8 cellular contexts compared by ENCODE assay signal in genomic region chrX:155880586-155881157, GRCh38. TPM values are rescaled to one million over a fixed set of nuclear protein-coding genes. Genes with fewer than 3 reads are reported as not detected.
DNase-seq lines count a peak whose midpoint lies in the region; ATAC-seq and TF ChIP-seq lines count a peak whose summit lies in the region.

No MANE protein-coding gene starts in this region.

- no peak for DNase-seq in Right ventricle myocardium superior
- DNase-seq in Right ventricle myocardium inferior (ENCODE audit: missing footprints), result no peak
- DNase-seq in RPMI7951 (ENCODE audit: low read depth), result peak; percentile 26
- peak; percentile 47 to 61 for DNase-seq in erythroblast (lab: John Stamatoyannopoulos, UW)
- no peak for DNase-seq in osteocyte (ENCODE audit: extremely low spot score, unreplicated experiment)
- DNase-seq in NCI-H510A (lab: John Stamatoyannopoulos, UW), result no peak
- DNase-seq in posterior vena cava (ENCODE audit: low spot score), result no peak
- no peak for DNase-seq in HK-2 (ENCODE audit: unreplicated experiment)

- intact Hi-C loops in Right ventricle myocardium superior (cut with DNase I), result no loop called here
- intact Hi-C loops in Right ventricle myocardium inferior (cut with DNase I), result no loop called here
- intact Hi-C loops in posterior vena cava (cut with DNase I), result no loop called here

- H3K9me3 Mint-ChIP-seq in osteocyte (ENCODE audit: unreplicated experiment), result no peaks in the 10 kb centered on the region

- H3K27me3 Mint-ChIP-seq in osteocyte (ENCODE audit: unreplicated experiment), result peaks cover 6% of the 10 kb centered on the region

- no peak for TF ChIP-seq POLR2A in erythroblast (IDR thresholded peaks at IDR 0.05; ENCODE audit: low read length)

- TF ChIP-seq CTCF in osteocyte (IDR thresholded peaks at IDR 0.05), result no peak

- ATAC-seq in Right ventricle myocardium superior (ENCODE audit: poor library complexity) (peak; percentile 45), Right ventricle myocardium inferior (no peak)

- peaks cover 7% of the 10 kb centered on the region for H3K4me1 Mint-ChIP-seq in osteocyte (ENCODE audit: unreplicated experiment)

- H3K36me3 Mint-ChIP-seq in osteocyte (ENCODE audit: unreplicated experiment), result peaks cover 2% of the 10 kb centered on the region

- H3K27ac Mint-ChIP-seq in osteocyte (ENCODE audit: unreplicated experiment), result peak overlapping the region; percentile 96

- peak overlapping the region; percentile 89 for H3K4me3 Mint-ChIP-seq in osteocyte (ENCODE audit: unreplicated experiment)

RNA-seq across cellular contexts. Expression of gene VAMP7, which starts 0.5 kb away (rescaled TPM):
- total RNA-seq in Right ventricle myocardium superior, result 17.0 TPM
- 21.0 TPM for total RNA-seq in Right ventricle myocardium inferior
- 69.8 and 81.8 TPM in 2 replicates for total RNA-seq in RPMI7951 (2014; rRNA removed; shearing (Covaris generic))
- total RNA-seq in osteocyte, result 35.7 and 36.4 TPM in 2 replicates
- 10 to 100 TPM; 36.7 to 37.9 TPM for total RNA-seq in posterior vena cava

Comparison
In these comparisons a context has a peak if more than half of its experiments do, and no peak if none do; other contexts are left out.
1. DNase-seq: peak in RPMI7951 (single experiment) and erythroblast (2 of 2); none in Right ventricle myocardium superior (single experiment), Right ventricle myocardium inferior (single experiment), osteocyte (single experiment), NCI-H510A (single experiment), posterior vena cava (single experiment) and HK-2 (single experiment).